In genomic region chr12:68638721-68639395, GRCh38 we compare ENCODE assay signal across 15 cellular contexts. TPM values are rescaled to one million over a fixed set of nuclear protein-coding genes. Genes with fewer than 3 reads are reported as not detected.
DNase-seq lines count a peak whose midpoint lies in the region; ATAC-seq, FAIRE-seq and TF ChIP-seq lines count a peak whose summit lies in the region.
"Had no signal": no experiment of that assay in that cellular context is flagged by ENCODE, and none has a peak within 500 bp of the region (broad histone marks: within the 10 kb centered on the region; RNA-seq: fewer than 3 reads in every experiment).

No MANE protein-coding gene starts in this region.

- H3K9ac ChIP-seq in GM12878 (ENCODE audit: control insufficient read depth, insufficient read depth, low read length), result no peak overlapping the region
- no peak overlapping the region for H3K9ac ChIP-seq in kidney (ENCODE audit: low read length in 2 of 2)
- H3K9ac ChIP-seq: GM23248 had no signal

- H2AFZ ChIP-seq in GM12878 (ENCODE audit: control insufficient read depth, low read depth, low read length), result no peak overlapping the region
- H2AFZ ChIP-seq: GM23248 had no signal

- in situ Hi-C loops in GM12878 (cut with MboI), result no loop called here

- FAIRE-seq in GM12878 (lab: Jason Lieb, UNC) (peak; percentile 13), kidney (lab: Jason Lieb, UNC) (no peak)

- TF ChIP-seq POLR2A in GM12878 (IDR thresholded peaks at IDR 0.05; ENCODE audit: low read depth, low read length), result no peak

- no peak overlapping the region for H3K4me3 ChIP-seq in GM12878
- no peak overlapping the region for H3K4me3 ChIP-seq in neutrophil (ENCODE audit: low read depth in 1 of 2, low read length in 1 of 2)
- H3K4me3 ChIP-seq in kidney (ENCODE audit: low read length in 2 of 2), result no peak overlapping the region
- H3K4me3 ChIP-seq: colonic mucosa, GM23248, heart right ventricle, vagina had no signal

- ATAC-seq in GM12878 (peak; percentile 22), HG02884 (IDR thresholded peaks at IDR 0.05; ENCODE audit: unreplicated experiment) (no peak)
- ATAC-seq: heart right ventricle, left cardiac atrium had no signal

- TF ChIP-seq EP300 in GM12878 (IDR thresholded peaks at IDR 0.05; ENCODE audit: borderline replicate concordance in 1 of 2, control insufficient read depth in 1 of 2, low read depth in 2 of 2, low read length in 2 of 2), result no peak

- intact Hi-C loops in GM12878 (cut with micrococcal nuclease; ENCODE audit: unreplicated experiment), result no loop called here
- intact Hi-C loops in kidney (cut with DNase I), result no loop called here

- H3K4me2 ChIP-seq in GM12878 (ENCODE audit: control insufficient read depth, insufficient read depth), result peak overlapping the region; percentile 7; the same call in 1 of the 2 replicates

- TF ChIP-seq CTCF in GM12878 (IDR thresholded peaks at IDR 0.05 in 2 of 3, conservative IDR thresholded peaks at IDR 0.05 in 1 of 3; ENCODE audit: control insufficient read depth in 2 of 3, extremely low read depth in 1 of 3, insufficient read depth in 1 of 3, low read depth in 3 of 3, low read length in 3 of 3) (no peak), neutrophil (IDR thresholded peaks at IDR 0.05) (no peak), kidney (IDR thresholded peaks at IDR 0.05; ENCODE audit: borderline replicate concordance, extremely low read depth, insufficient read depth) (no peak)

- peak; percentile 58 for DNase-seq in Daoy (ENCODE audit: low read depth)
- DNase-seq in NCI-H226, result peak; percentile 93
- DNase-seq in GM12878 (ENCODE audit: low read depth, low spot score), result no peak
- no peak for DNase-seq in activated CD4-positive, CD25-positive, alpha-beta regulatory T cell treated with anti-CD3 and anti-CD28 coated beads, Interleukin-2, amount 50 U/mL, for 72 hours
- DNase-seq in kidney, result no peak
- DNase-seq: colonic mucosa; GM23248; heart right ventricle; left cardiac atrium; NCI-H2029; NCI-H748 treated with DMSO at 0.1 percent for 48 hours; stimulated activated naive CD4-positive, alpha-beta T cell treated with Interleukin-2 at 50 U/mL for 16 hours had no signal

- POLR2A ChIA-PET in GM12878 (lab: Charles Lee), result interaction anchor here (0.6 to 2.3 kb wide), 8 partner anchors 9 to 49 kb away, joined by 3 to 12 read pairs (median 4); partner anchors contain the start of gene RAP1B

- peak overlapping the region; percentile 50; the same call in 1 of the 2 replicates for H3K27ac ChIP-seq in GM12878 (ENCODE audit: control insufficient read depth, insufficient read depth)
- H3K27ac ChIP-seq in neutrophil, result peak overlapping the region; percentile 51
- no peak overlapping the region for H3K27ac ChIP-seq in kidney (ENCODE audit: low read depth in 2 of 2, low read length in 2 of 2)
- H3K27ac ChIP-seq: colonic mucosa, GM23248, heart right ventricle, vagina had no signal

- TF ChIP-seq RAD21 in GM12878 (IDR thresholded peaks at IDR 0.05; ENCODE audit: insufficient read depth, low read depth, low read length), result no peak

- BruUV-seq in GM12878 (replicated peaks; lab: Mats Ljungman, UMichigan), result no TSS peak

- H3K27me3 ChIP-seq in GM12878 (replicated peaks in 1 of 2; ENCODE audit: control insufficient read depth in 2 of 2, insufficient read depth in 2 of 2, low read length in 1 of 2) (no peaks in the 10 kb centered on the region), neutrophil (no peaks in the 10 kb centered on the region)
- H3K27me3 ChIP-seq: colonic mucosa, heart right ventricle, vagina had no signal

- no peaks in the 10 kb centered on the region for H3K9me3 ChIP-seq in GM12878 (replicated peaks; ENCODE audit: control insufficient read depth, insufficient read depth, low read length)
- no peaks in the 10 kb centered on the region for H3K9me3 ChIP-seq in neutrophil
- no peaks in the 10 kb centered on the region for H3K9me3 ChIP-seq in kidney (ENCODE audit: control insufficient read depth in 1 of 2, low read length in 2 of 2)
- H3K9me3 ChIP-seq: colonic mucosa, heart right ventricle, vagina had no signal

- peaks cover 95% of the 10 kb centered on the region for H3K79me2 ChIP-seq in GM12878 (ENCODE audit: control insufficient read depth, insufficient read depth, low read length)

- RAD21 ChIA-PET in GM12878 (lab: Charles Lee; ENCODE audit: unreplicated experiment), result interaction anchor here (0.7 to 2.1 kb wide), 7 partner anchors 10 to 223 kb away, joined by 3 to 8 read pairs (median 4); partner anchors contain the start of gene RAP1B

- WGBS in GM12878 (ENCODE audit: insufficient coverage, insufficient replicate concordance, low lambda C conversion rate, missing lambda C conversion rate), result 18% methylated on average over 12 of the region's 12 CpGs

- CTCF ChIA-PET in GM12878 (lab: Yijun Ruan, JAX), result interaction anchor here (0.6 to 1.7 kb wide), 4 partner anchors 9 to 23 kb away, joined by 3 to 7 read pairs (median 5); no protein-coding TSS in a partner anchor

- SMC1A ChIA-PET in GM12878 (lab: Charles Lee; ENCODE audit: uncharacterized antibody, unreplicated experiment), result interaction anchor here (0.8 to 3.3 kb wide), 15 partner anchors 10 to 280 kb away, joined by 3 to 26 read pairs (median 5); no protein-coding TSS in a partner anchor

- H3K4me1 ChIP-seq in GM12878 (ENCODE audit: control insufficient read depth, insufficient read depth, low read length) (peaks cover 17% of the 10 kb centered on the region), neutrophil (ENCODE audit: control insufficient read depth in 1 of 2, insufficient read depth in 1 of 2, low read depth in 1 of 2, low read length in 1 of 2) (peaks cover 3 to 9% of the 10 kb centered on the region in 2 experiments), kidney (ENCODE audit: control insufficient read depth in 1 of 2, insufficient read depth in 1 of 2, low read depth in 1 of 2, low read length in 2 of 2) (no peaks in the 10 kb centered on the region)
- H3K4me1 ChIP-seq: colonic mucosa had no signal

- H3K36me3 ChIP-seq in GM12878 (ENCODE audit: control insufficient read depth in 2 of 2, insufficient read depth in 2 of 2, low read length in 1 of 2) (no peaks in the 10 kb centered on the region; a peak in 1 of 4 replicates), neutrophil (peaks cover 6% of the 10 kb centered on the region), kidney (ENCODE audit: control insufficient read depth in 1 of 2, insufficient read depth in 2 of 2, low read length in 2 of 2) (no peaks in the 10 kb centered on the region)
- H3K36me3 ChIP-seq: colonic mucosa, vagina had no signal

- 0 out of 2 replicates have a peak, but pooled peaks cover 3% of the 10 kb centered on the region for H4K20me1 ChIP-seq in GM12878 (ENCODE audit: control insufficient read depth, insufficient read depth)

TF ChIP-seq in GM12878, 131 proteins besides CTCF, POLR2A, EP300 and RAD21 (continues in another document):
- no peak for TF ChIP-seq SREBF2 (IDR thresholded peaks at IDR 0.05; ENCODE audit: low read length)
- TF ChIP-seq ZNF217 (IDR thresholded peaks at IDR 0.05), result no peak

RNA-seq across cellular contexts. Expression of gene RAP1B, which starts 28.2 kb away (rescaled TPM):
- total RNA-seq in Daoy (2014; rRNA removed; shearing (Covaris generic)), result 329 and 359 TPM in 2 replicates
- total RNA-seq in GM12878 (2013; cell fraction: nucleolus; rRNA removed), result 248 and 255 TPM in 2 replicates
- total RNA-seq in GM12878 (2014; rRNA removed), result 113 and 117 TPM in 2 replicates
- total RNA-seq in GM12878 (2014; rRNA removed; fragmentation: Illumina TruSeq; extraction: Trizol), result 121 and 125 TPM in 2 replicates
- 105 and 115 TPM in 2 replicates for total RNA-seq in GM12878 (2021)
- polyA plus RNA-seq in GM12878 (2011; ENCODE audit: low read depth), result 52.6 TPM
- polyA plus RNA-seq in GM12878 (2011; rRNA removed), result 203 and 292 TPM in 2 replicates
- 80.2 and 93.0 TPM in 2 replicates for polyA plus RNA-seq in GM12878 (2011; cell fraction: cytosol; rRNA removed)
- polyA plus RNA-seq in GM12878 (2011; cell fraction: nucleus; rRNA removed), result 61.6 and 84.0 TPM in 2 replicates
- 86.1 and 107 TPM in 2 replicates for polyA plus RNA-seq in GM12878 (2012)
- 201 and 225 TPM in 2 replicates for polyA plus RNA-seq in GM12878 (2014; fragmentation: Illumina TruSeq; extraction: Trizol)
- 10 to 100 TPM; 88.9 to 95.0 TPM for polyA plus RNA-seq in GM12878 (2014; fragmentation: Nextera tagmentation; extraction: Ambion mirVana)
- 121 and 129 TPM in 2 replicates for polyA plus RNA-seq in GM12878 (2014; rRNA removed)
- 100 to 1,000 TPM; 208 to 219 TPM for polyA plus RNA-seq in GM12878 (2016; fragmentation: Nextera tagmentation; extraction: Ambion mirVana)
- polyA minus RNA-seq in GM12878 (2011; rRNA and poly(A)+ RNA removed), result 53.3 and 76.7 TPM in 2 replicates
- polyA minus RNA-seq in GM12878 (2011; cell fraction: cytosol; rRNA and poly(A)+ RNA removed), result 30.6 and 58.6 TPM in 2 replicates
- 33.7 and 63.2 TPM in 2 replicates for polyA minus RNA-seq in GM12878 (2011; cell fraction: nucleus; rRNA and poly(A)+ RNA removed)
- total RNA-seq in kidney, result 157 TPM
- 102 TPM for polyA plus RNA-seq in kidney (ENCODE audit: insufficient read depth, low read depth, low replicate concordance)

RNA-seq across cellular contexts. Expression of gene NUP107, which starts 47.9 kb away (rescaled TPM):
- total RNA-seq in Daoy (2014; rRNA removed; shearing (Covaris generic)), result 168 TPM in 2 replicates
- 244 and 271 TPM in 2 replicates for total RNA-seq in GM12878 (2013; cell fraction: nucleolus; rRNA removed)
- total RNA-seq in GM12878 (2014; rRNA removed) (73.5 and 92.4 TPM in 2 replicates), GM12878 (2014; rRNA removed; fragmentation: Illumina TruSeq; extraction: Trizol) (99.5 and 101 TPM in 2 replicates), GM12878 (2021) (73.1 and 73.4 TPM in 2 replicates), kidney (34.4 TPM)
- polyA plus RNA-seq in GM12878 (2011; ENCODE audit: low read depth), result 42.7 TPM
- polyA plus RNA-seq in GM12878 (2011; rRNA removed) (109 and 186 TPM in 2 replicates), GM12878 (2014; fragmentation: Illumina TruSeq; extraction: Trizol) (111 and 147 TPM in 2 replicates), GM12878 (2014; fragmentation: Nextera tagmentation; extraction: Ambion mirVana) (10 to 100 TPM; 79.4 to 85.2 TPM), GM12878 (2014; rRNA removed) (71.9 and 78.6 TPM in 2 replicates), GM12878 (2016; fragmentation: Nextera tagmentation; extraction: Ambion mirVana) (100 to 1,000 TPM; 120 to 132 TPM), kidney (ENCODE audit: insufficient read depth, low read depth, low replicate concordance) (10.6 TPM)
- 49.6 and 70.3 TPM in 2 replicates for polyA plus RNA-seq in GM12878 (2011; cell fraction: cytosol; rRNA removed)
- 79.8 and 123 TPM in 2 replicates for polyA plus RNA-seq in GM12878 (2011; cell fraction: nucleus; rRNA removed)
- polyA plus RNA-seq in GM12878 (2012), result 37.0 and 41.6 TPM in 2 replicates
- polyA minus RNA-seq in GM12878 (2011; rRNA and poly(A)+ RNA removed), result 57.7 and 77.1 TPM in 2 replicates
- 43.7 and 51.8 TPM in 2 replicates for polyA minus RNA-seq in GM12878 (2011; cell fraction: cytosol; rRNA and poly(A)+ RNA removed)
- 28.8 and 52.0 TPM in 2 replicates for polyA minus RNA-seq in GM12878 (2011; cell fraction: nucleus; rRNA and poly(A)+ RNA removed)

Comparison
In these comparisons a context has a peak if more than half of its experiments do, and no peak if none do; other contexts are left out.
1. DNase-seq: peak in Daoy (single experiment) and NCI-H226 (single experiment); none in GM12878 (single experiment), activated CD4-positive, CD25-positive, alpha-beta regulatory T cell treated with anti-CD3 and anti-CD28 coated beads, Interleukin-2, amount 50 U/mL, for 72 hours (single experiment) and kidney (single experiment).
2. H3K27ac ChIP-seq: peak in GM12878 (single experiment) and neutrophil (single experiment); none in kidney (0 of 2).